ENCODE assay signal across 1 cellular context in genomic region chr20:325043-325888, GRCh38.
A peak's percentile ranks its signal among the peaks of the same experiment; 100 is the strongest.
TF ChIP-seq lines count a peak whose summit lies in the region.

Gene SOX12 (plus strand): TSS chr20:325552. CDS start chr20:325925, 373 bp downstream.

TF ChIP-seq in HepG2, 621 proteins besides CTCF, POLR2A, EP300 and RAD21 (continued from another document and continues in another):
- TF ChIP-seq, protein P1, sequence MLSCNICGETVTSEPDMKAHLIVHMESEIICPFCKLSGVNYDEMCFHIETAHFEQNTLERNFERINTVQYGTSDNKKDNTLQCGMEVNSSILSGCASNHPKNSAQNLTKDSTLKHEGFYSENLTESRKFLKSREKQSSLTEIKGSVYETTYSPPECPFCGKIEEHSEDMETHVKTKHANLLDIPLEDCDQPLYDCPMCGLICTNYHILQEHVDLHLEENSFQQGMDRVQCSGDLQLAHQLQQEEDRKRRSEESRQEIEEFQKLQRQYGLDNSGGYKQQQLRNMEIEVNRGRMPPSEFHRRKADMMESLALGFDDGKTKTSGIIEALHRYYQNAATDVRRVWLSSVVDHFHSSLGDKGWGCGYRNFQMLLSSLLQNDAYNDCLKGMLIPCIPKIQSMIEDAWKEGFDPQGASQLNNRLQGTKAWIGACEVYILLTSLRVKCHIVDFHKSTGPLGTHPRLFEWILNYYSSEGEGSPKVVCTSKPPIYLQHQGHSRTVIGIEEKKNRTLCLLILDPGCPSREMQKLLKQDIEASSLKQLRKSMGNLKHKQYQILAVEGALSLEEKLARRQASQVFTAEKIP (CRISPR knock-in tag; IDR thresholded peaks at IDR 0.05; ENCODE audit: borderline replicate concordance), result no peak
- TF ChIP-seq FOXK1 (CRISPR knock-in tag; IDR thresholded peaks at IDR 0.05; ENCODE audit: borderline replicate concordance, low read depth) (peak; percentile 86; the same call in 1 of the 2 replicates), IRF9 (CRISPR knock-in tag; IDR thresholded peaks at IDR 0.05; ENCODE audit: borderline replicate concordance) (no peak; the same call in 1 of the 2 replicates), FOXK2 (IDR thresholded peaks at IDR 0.05) (no peak), MTERF4 (CRISPR knock-in tag; IDR thresholded peaks at IDR 0.05) (no peak; the same call in 1 of the 2 replicates), ZNF329 (CRISPR knock-in tag; IDR thresholded peaks at IDR 0.05; ENCODE audit: low read depth) (no peak; the same call in none of the 2 replicates), SMYD3 (CRISPR knock-in tag; IDR thresholded peaks at IDR 0.05) (peak; percentile 89; the same call in 1 of the 2 replicates), NR3C1 (CRISPR knock-in tag; IDR thresholded peaks at IDR 0.05) (no peak), ATAD3A (CRISPR knock-in tag; IDR thresholded peaks at IDR 0.05) (no peak; the same call in 1 of the 2 replicates), SNAPC5 (CRISPR knock-in tag; IDR thresholded peaks at IDR 0.05; ENCODE audit: borderline replicate concordance) (peak; percentile 35; the same call in 1 of the 2 replicates), PRDM4 (CRISPR knock-in tag; IDR thresholded peaks at IDR 0.05; ENCODE audit: borderline replicate concordance) (no peak), ZNF547 (CRISPR knock-in tag; IDR thresholded peaks at IDR 0.05) (no peak; the same call in 1 of the 2 replicates), TRAFD1 (CRISPR knock-in tag; IDR thresholded peaks at IDR 0.05; ENCODE audit: borderline replicate concordance) (peak; percentile 25; the same call in 1 of the 2 replicates), SNAI1 (CRISPR knock-in tag; IDR thresholded peaks at IDR 0.05; ENCODE audit: borderline replicate concordance) (peak; percentile 11), KLF13 (CRISPR knock-in tag; IDR thresholded peaks at IDR 0.05) (peak; percentile 21; the same call in 1 of the 2 replicates), SP1 (IDR thresholded peaks at IDR 0.05) (no peak), SP1 (CRISPR knock-in tag; IDR thresholded peaks at IDR 0.05) (peak; percentile 62), LBX2 (CRISPR knock-in tag; IDR thresholded peaks at IDR 0.05; ENCODE audit: borderline replicate concordance) (no peak), ERF (CRISPR knock-in tag; IDR thresholded peaks at IDR 0.05) (no peak; the same call in 1 of the 2 replicates), ZSCAN29 (CRISPR knock-in tag; conservative IDR thresholded peaks at IDR 0.05) (0 out of 2 replicates have a peak, but pooled peaks have one; percentile 3), MTA1 (CRISPR knock-in tag; IDR thresholded peaks at IDR 0.05; ENCODE audit: borderline replicate concordance) (no peak), NKX3-1 (CRISPR knock-in tag; IDR thresholded peaks at IDR 0.05) (0 out of 2 replicates have a peak, but pooled peaks have one; percentile 46), ZNF605 (CRISPR knock-in tag; IDR thresholded peaks at IDR 0.05) (0 out of 2 replicates have a peak, but pooled peaks have one; percentile 26), ZXDC (CRISPR knock-in tag; IDR thresholded peaks at IDR 0.05) (peak; percentile 89; the same call in 1 of the 2 replicates), ATF4 (CRISPR knock-in tag; IDR thresholded peaks at IDR 0.05) (no peak; a peak in 1 of 4 replicates), ZBTB4 (CRISPR knock-in tag; IDR thresholded peaks at IDR 0.05; ENCODE audit: borderline replicate concordance) (peak; percentile 63; the same call in 1 of the 2 replicates), CBX1 (IDR thresholded peaks at IDR 0.05; ENCODE audit: low read depth) (peak; percentile 86), ELF3 (CRISPR knock-in tag; IDR thresholded peaks at IDR 0.05) (no peak; the same call in 1 of the 2 replicates), ZNF335 (CRISPR knock-in tag; IDR thresholded peaks at IDR 0.05) (no peak)
- TF ChIP-seq, protein P2, sequence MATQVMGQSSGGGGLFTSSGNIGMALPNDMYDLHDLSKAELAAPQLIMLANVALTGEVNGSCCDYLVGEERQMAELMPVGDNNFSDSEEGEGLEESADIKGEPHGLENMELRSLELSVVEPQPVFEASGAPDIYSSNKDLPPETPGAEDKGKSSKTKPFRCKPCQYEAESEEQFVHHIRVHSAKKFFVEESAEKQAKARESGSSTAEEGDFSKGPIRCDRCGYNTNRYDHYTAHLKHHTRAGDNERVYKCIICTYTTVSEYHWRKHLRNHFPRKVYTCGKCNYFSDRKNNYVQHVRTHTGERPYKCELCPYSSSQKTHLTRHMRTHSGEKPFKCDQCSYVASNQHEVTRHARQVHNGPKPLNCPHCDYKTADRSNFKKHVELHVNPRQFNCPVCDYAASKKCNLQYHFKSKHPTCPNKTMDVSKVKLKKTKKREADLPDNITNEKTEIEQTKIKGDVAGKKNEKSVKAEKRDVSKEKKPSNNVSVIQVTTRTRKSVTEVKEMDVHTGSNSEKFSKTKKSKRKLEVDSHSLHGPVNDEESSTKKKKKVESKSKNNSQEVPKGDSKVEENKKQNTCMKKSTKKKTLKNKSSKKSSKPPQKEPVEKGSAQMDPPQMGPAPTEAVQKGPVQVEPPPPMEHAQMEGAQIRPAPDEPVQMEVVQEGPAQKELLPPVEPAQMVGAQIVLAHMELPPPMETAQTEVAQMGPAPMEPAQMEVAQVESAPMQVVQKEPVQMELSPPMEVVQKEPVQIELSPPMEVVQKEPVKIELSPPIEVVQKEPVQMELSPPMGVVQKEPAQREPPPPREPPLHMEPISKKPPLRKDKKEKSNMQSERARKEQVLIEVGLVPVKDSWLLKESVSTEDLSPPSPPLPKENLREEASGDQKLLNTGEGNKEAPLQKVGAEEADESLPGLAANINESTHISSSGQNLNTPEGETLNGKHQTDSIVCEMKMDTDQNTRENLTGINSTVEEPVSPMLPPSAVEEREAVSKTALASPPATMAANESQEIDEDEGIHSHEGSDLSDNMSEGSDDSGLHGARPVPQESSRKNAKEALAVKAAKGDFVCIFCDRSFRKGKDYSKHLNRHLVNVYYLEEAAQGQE (IDR thresholded peaks at IDR 0.05; ENCODE audit: borderline replicate concordance in 1 of 2, low read depth in 1 of 2, low read length in 2 of 2), result 0 out of 4 replicates have a peak, but pooled peaks of 1 of the 2 experiments have one; percentile 17
- TF ChIP-seq, protein P3, sequence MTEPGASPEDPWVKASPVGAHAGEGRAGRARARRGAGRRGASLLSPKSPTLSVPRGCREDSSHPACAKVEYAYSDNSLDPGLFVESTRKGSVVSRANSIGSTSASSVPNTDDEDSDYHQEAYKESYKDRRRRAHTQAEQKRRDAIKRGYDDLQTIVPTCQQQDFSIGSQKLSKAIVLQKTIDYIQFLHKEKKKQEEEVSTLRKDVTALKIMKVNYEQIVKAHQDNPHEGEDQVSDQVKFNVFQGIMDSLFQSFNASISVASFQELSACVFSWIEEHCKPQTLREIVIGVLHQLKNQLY (CRISPR knock-in tag; IDR thresholded peaks at IDR 0.05), result no peak
- TF ChIP-seq, protein P4, sequence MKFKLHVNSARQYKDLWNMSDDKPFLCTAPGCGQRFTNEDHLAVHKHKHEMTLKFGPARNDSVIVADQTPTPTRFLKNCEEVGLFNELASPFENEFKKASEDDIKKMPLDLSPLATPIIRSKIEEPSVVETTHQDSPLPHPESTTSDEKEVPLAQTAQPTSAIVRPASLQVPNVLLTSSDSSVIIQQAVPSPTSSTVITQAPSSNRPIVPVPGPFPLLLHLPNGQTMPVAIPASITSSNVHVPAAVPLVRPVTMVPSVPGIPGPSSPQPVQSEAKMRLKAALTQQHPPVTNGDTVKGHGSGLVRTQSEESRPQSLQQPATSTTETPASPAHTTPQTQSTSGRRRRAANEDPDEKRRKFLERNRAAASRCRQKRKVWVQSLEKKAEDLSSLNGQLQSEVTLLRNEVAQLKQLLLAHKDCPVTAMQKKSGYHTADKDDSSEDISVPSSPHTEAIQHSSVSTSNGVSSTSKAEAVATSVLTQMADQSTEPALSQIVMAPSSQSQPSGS (CRISPR knock-in tag; IDR thresholded peaks at IDR 0.05), result 0 out of 2 replicates have a peak, but pooled peaks have one; percentile 12
